In the genomic region with DNA sequence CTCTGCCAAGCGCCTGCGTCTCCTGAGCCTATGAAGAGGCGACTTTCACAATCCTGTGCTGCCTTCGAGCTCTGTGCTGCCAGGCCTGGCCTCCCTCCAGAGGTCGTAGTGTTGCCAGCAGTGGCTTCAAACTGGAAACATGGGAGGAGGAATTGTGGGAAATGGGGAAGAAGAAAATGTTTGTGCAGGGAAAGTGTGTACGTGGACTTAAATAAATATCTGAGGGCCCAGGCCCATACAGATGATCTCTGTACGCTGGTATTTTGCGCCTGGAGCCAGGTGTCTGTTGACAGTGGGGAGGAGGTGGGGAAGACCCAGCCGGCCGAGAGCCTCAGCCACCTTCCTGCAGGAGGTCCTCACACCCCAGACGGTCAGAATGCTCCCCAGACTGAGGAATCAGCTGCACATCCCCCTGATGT, we compare ENCODE assay signal across 8 cellular contexts. TPM values are rescaled to one million over a fixed set of nuclear protein-coding genes. Genes with fewer than 3 reads are reported as not detected.
DNase-seq lines count a peak whose midpoint lies in the region; ATAC-seq and TF ChIP-seq lines count a peak whose summit lies in the region.

No MANE protein-coding gene starts in this region.

- TF ChIP-seq CTCF in coronary artery (IDR thresholded peaks at IDR 0.05) (no peak), tibial nerve (IDR thresholded peaks at IDR 0.05) (no peak)

- H3K4me3 ChIP-seq in coronary artery (peak overlapping the region; percentile 55), tibial nerve (peak overlapping the region; percentile 13 to 42 (median 26))

- peaks cover 0 to 40% (median 0%) of the 10 kb centered on the region in 3 donors for H3K36me3 ChIP-seq in tibial nerve

- H3K27me3 ChIP-seq in tibial nerve: no peaks in the 10 kb centered on the region

- peak; percentile 61 to 92 for TF ChIP-seq EP300 in tibial nerve (IDR thresholded peaks at IDR 0.05)

- H3K4me1 ChIP-seq in tibial nerve: peaks cover 5 to 79% (median 50%) of the 10 kb centered on the region in 4 donors

- WGBS in tibial nerve, 2 donors: 19 to 21% methylated on average over 11 of the region's 11 CpGs

- no peaks in the 10 kb centered on the region for H3K9me3 ChIP-seq in tibial nerve

- ATAC-seq in GM21786 (IDR thresholded peaks at IDR 0.05; ENCODE audit: unreplicated experiment) (no peak), GM21423 (IDR thresholded peaks at IDR 0.05; ENCODE audit: unreplicated experiment) (no peak)

- H3K27ac ChIP-seq in coronary artery (peak overlapping the region; percentile 92 to 94), tibial nerve (peak overlapping the region; percentile 84 to 99 (median 90))

- TF ChIP-seq POLR2A in tibial nerve (IDR thresholded peaks at IDR 0.05): peak in 1 of 2 donors; percentile 31

- DNase-seq in AG08396 (ENCODE audit: low spot score) (peak; percentile 75), NCI-H69 (lab: John Stamatoyannopoulos, UW) (peak; percentile 2), coronary artery (ENCODE audit: low spot score) (peak; percentile 98), middle frontal gyrus (ENCODE audit: extremely low spot score, low spot score) (peak; percentile 60), tibial nerve (ENCODE audit: low spot score in 2 of 2) (peak; percentile 88 to 89), HPDE6-E6E7 (ENCODE audit: extremely low spot score) (no peak)

RNA-seq across cellular contexts. Expression of gene ZBTB38, which starts 44.6 kb away (rescaled TPM):
- total RNA-seq in tibial nerve: 100 to 1,000 TPM; 121 to 171 (median 150) TPM
